13 cellular contexts compared by ENCODE assay signal in genomic region chr14:91968280-91968679, GRCh38. TPM values are rescaled to one million over a fixed set of nuclear protein-coding genes. Genes with fewer than 3 reads are reported as not detected.
DNase-seq lines count a peak whose midpoint lies in the region; ATAC-seq and TF ChIP-seq lines count a peak whose summit lies in the region.
"Had no signal": no experiment of that assay in that cellular context is flagged by ENCODE, and none has a peak within 500 bp of the region (broad histone marks: within the 10 kb centered on the region; RNA-seq: fewer than 3 reads in every experiment).

No MANE protein-coding gene starts in this region.

- H3K27me3 Mint-ChIP-seq in effector memory CD8-positive, alpha-beta T cell, result no peaks in the 10 kb centered on the region
- H3K27me3 Mint-ChIP-seq in stimulated activated naive CD8-positive, alpha-beta T cell treated with anti-CD3 and anti-CD28 coated beads, Interleukin-15, Interleukin-2, amounts not matched to agents 100 ng/mL and 50 ng/mL, for 24 hours, result no peaks in the 10 kb centered on the region

- peak overlapping the region; percentile 47 to 86 for H3K27ac Mint-ChIP-seq in effector memory CD8-positive, alpha-beta T cell
- H3K27ac Mint-ChIP-seq in stimulated activated naive CD8-positive, alpha-beta T cell treated with anti-CD3 and anti-CD28 coated beads, Interleukin-15, Interleukin-2, amounts not matched to agents 100 ng/mL and 50 ng/mL, for 24 hours, result peak overlapping the region; percentile 47

- no peak overlapping the region for H3K4me3 ChIP-seq in colonic mucosa
- H3K4me3 ChIP-seq: coronary artery, esophagus squamous epithelium, upper lobe of right lung had no signal

- H3K36me3 ChIP-seq in colonic mucosa, result peaks cover 4% of the 10 kb centered on the region

- H3K9me3 Mint-ChIP-seq in effector memory CD8-positive, alpha-beta T cell, result no peaks in the 10 kb centered on the region
- H3K9me3 Mint-ChIP-seq in stimulated activated naive CD8-positive, alpha-beta T cell treated with anti-CD3 and anti-CD28 coated beads, Interleukin-15, Interleukin-2, amounts not matched to agents 100 ng/mL and 50 ng/mL, for 24 hours, result no peaks in the 10 kb centered on the region

- H3K36me3 Mint-ChIP-seq in effector memory CD8-positive, alpha-beta T cell (ENCODE audit: insufficient read depth), result peaks cover 46% of the 10 kb centered on the region
- H3K36me3 Mint-ChIP-seq in stimulated activated naive CD8-positive, alpha-beta T cell treated with anti-CD3 and anti-CD28 coated beads, Interleukin-15, Interleukin-2, amounts not matched to agents 100 ng/mL and 50 ng/mL, for 24 hours (ENCODE audit: low read depth), result peaks cover 29% of the 10 kb centered on the region

- DNase-seq in activated naive CD4-positive, alpha-beta T cell treated with Interleukin-2 at 50 U/mL for 16 hours, result peak; percentile 37
- DNase-seq in activated naive CD4-positive, alpha-beta T cell (lab: John Stamatoyannopoulos, UW), result no peak
- DNase-seq in activated CD4-positive, alpha-beta T cell treated with anti-CD3 and anti-CD28 coated beads, Interleukin-2, amount 50 U/mL, for 48 hours, result peak; percentile 17 to 46
- DNase-seq in effector memory CD8-positive, alpha-beta T cell, result peak; percentile 6 to 33 (median 12)
- DNase-seq in DMS153 (lab: John Stamatoyannopoulos, UW), result no peak
- DNase-seq in colonic mucosa, result no peak
- DNase-seq: DND-41, esophagus squamous epithelium, upper lobe of right lung had no signal

- intact Hi-C loops in colonic mucosa (cut with DNase I), result no loop called here

- peak; percentile 99 for ATAC-seq in effector memory CD8-positive, alpha-beta T cell (replicated peaks)
- ATAC-seq in GM19324 (IDR thresholded peaks at IDR 0.05; ENCODE audit: low FRiP score, unreplicated experiment), result no peak
- ATAC-seq: Right ventricle myocardium inferior, upper lobe of right lung had no signal

- no peaks in the 10 kb centered on the region for H3K27me3 ChIP-seq in colonic mucosa
- H3K27me3 ChIP-seq: esophagus squamous epithelium, upper lobe of right lung had no signal

- H3K27ac ChIP-seq in colonic mucosa, result no peak overlapping the region
- H3K27ac ChIP-seq: coronary artery, esophagus squamous epithelium, upper lobe of right lung had no signal

- H3K4me3 Mint-ChIP-seq in effector memory CD8-positive, alpha-beta T cell, result peak overlapping the region in 1 of 2 donors; percentile 32
- no peak overlapping the region for H3K4me3 Mint-ChIP-seq in stimulated activated naive CD8-positive, alpha-beta T cell treated with anti-CD3 and anti-CD28 coated beads, Interleukin-15, Interleukin-2, amounts not matched to agents 100 ng/mL and 50 ng/mL, for 24 hours

- H3K9ac ChIP-seq in colonic mucosa (ENCODE audit: low read depth in 2 of 2, low read length in 2 of 2), result no peak overlapping the region

- TF ChIP-seq CTCF in colonic mucosa (IDR thresholded peaks at IDR 0.05), result no peak

- no peaks in the 10 kb centered on the region for H3K9me3 ChIP-seq in colonic mucosa
- H3K9me3 ChIP-seq: esophagus squamous epithelium, upper lobe of right lung had no signal

- peaks cover 4 to 14% of the 10 kb centered on the region in 2 donors for H3K4me1 Mint-ChIP-seq in effector memory CD8-positive, alpha-beta T cell (ENCODE audit: low read depth in 2 of 2)
- peaks cover 21% of the 10 kb centered on the region for H3K4me1 Mint-ChIP-seq in stimulated activated naive CD8-positive, alpha-beta T cell treated with anti-CD3 and anti-CD28 coated beads, Interleukin-15, Interleukin-2, amounts not matched to agents 100 ng/mL and 50 ng/mL, for 24 hours (ENCODE audit: low read depth)

- H3K4me1 ChIP-seq in colonic mucosa, result no peaks in the 10 kb centered on the region
- H3K4me1 ChIP-seq: esophagus squamous epithelium, upper lobe of right lung had no signal

RNA-seq across cellular contexts. Expression of gene FBLN5, which starts 20.8 kb away (rescaled TPM):
- 10 to 100 TPM in 1 of 2 donors, 1 to 10 TPM in 1; 4.2 to 14.5 TPM for total RNA-seq in colonic mucosa

Comparison
In these comparisons a context has a peak if more than half of its experiments do, and no peak if none do; other contexts are left out.
1. DNase-seq: peak in activated naive CD4-positive, alpha-beta T cell treated with Interleukin-2 at 50 U/mL for 16 hours (single experiment), activated CD4-positive, alpha-beta T cell treated with anti-CD3 and anti-CD28 coated beads, Interleukin-2, amount 50 U/mL, for 48 hours (2 of 2) and effector memory CD8-positive, alpha-beta T cell (3 of 3); none in activated naive CD4-positive, alpha-beta T cell (0 of 4), DMS153 (single experiment) and colonic mucosa (single experiment).